In the genomic region with DNA sequence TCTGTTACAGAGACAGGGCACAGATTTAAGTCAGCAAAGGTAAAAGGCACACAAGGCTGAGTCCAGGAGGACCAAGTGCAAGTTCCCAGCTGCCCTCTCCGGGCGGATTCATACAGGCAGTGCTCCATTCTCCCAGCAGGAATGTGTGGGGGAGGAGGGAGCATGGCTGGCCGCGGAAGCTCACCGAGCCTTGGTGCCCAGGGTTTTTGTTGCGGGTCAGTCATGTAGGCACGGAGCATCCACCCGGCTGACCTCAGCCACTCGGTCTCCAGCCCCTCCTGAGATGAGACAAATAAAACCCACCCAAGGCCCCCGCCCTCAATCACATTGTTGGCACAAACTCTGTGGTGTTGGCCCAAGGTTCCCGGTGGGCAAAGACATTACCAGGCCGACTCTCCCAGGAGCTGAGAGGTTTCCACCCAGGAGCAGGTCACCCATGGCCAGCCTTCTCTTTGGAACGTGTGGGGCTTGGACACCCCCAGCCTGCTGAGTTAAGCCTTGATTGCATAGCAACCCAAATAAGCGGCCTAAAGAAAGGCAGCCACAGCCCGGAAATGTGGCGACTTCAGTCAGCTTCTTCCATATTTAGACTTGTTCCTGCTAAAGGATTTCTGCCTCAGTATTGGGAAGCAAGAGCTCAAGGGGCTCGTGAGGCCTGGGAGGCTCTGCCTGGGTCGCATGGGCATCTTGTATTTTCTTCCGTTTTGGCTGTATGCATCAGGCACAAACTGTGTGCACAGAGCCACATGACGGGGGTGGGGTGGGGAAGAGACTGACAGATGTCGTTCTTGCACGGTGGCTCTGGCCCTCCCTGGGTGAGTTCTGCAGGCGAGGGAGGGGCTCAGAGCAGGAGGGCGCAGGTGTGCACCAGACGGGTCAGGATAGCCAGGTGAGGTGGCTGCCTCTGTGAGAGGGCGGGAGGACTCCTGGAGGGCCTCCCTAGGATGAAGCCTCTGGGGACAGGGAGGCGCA, we compare ENCODE assay signal across 23 cellular contexts.
"Had no signal": no experiment of that assay in that cellular context is flagged by ENCODE, and none has a peak within 500 bp of the region (broad histone marks: within the 10 kb centered on the region; RNA-seq: fewer than 3 reads in every experiment).

No MANE protein-coding gene starts in this region.

- FAIRE-seq: astrocyte, colon, frontal cortex, TTC549 had no signal

- H3K4me3 ChIP-seq: esophagus muscularis mucosa, thyroid gland, upper lobe of right lung had no signal

- H3K9me3 ChIP-seq: thyroid gland, upper lobe of right lung had no signal

- H3K27me3 ChIP-seq: thyroid gland had no signal

- DNase-seq: activated CD4-positive, alpha-beta T cell treated with anti-CD3 and anti-CD28 coated beads, Interleukin-2, amount 50 U/mL, for 4 hours; activated CD8-positive, alpha-beta memory T cell treated with anti-CD3 and anti-CD28 coated beads for 24 hours; activated CD8-positive, alpha-beta memory T cell treated with anti-CD3 and anti-CD28 coated beads, Interleukin-2, amount 50 U/mL, for 4 hours; activated naive CD8-positive, alpha-beta T cell treated with anti-CD3 and anti-CD28 coated beads for 36 hours; activated T-cell treated with anti-CD3 and anti-CD28 coated beads, Interleukin-2, amount 50 U/mL, for 24 hours; effector memory CD8-positive, alpha-beta T cell; hypothalamus; islet precursor cell; midbrain; nucleus accumbens; retina; stimulated activated CD4-positive, alpha-beta T cell treated with anti-CD3 and anti-CD28 coated beads, Interleukin-1b, Interleukin-23, amount 100 ng/mL, for 48 hours; substantia nigra; T-cell; thyroid gland; upper lobe of right lung; WERI-Rb-1 had no signal

- ATAC-seq: activated T-helper 17 cell treated with anti-CD3 and anti-CD28 coated beads, Interleukin-2, amount 50 U/mL, for 72 hours; effector memory CD8-positive, alpha-beta T cell; T-cell had no signal

- H3K27ac ChIP-seq: esophagus muscularis mucosa, thyroid gland, upper lobe of right lung, WERI-Rb-1 had no signal

- H3K4me1 ChIP-seq: upper lobe of right lung had no signal
